Comparison of ENCODE assay signal across 22 cellular contexts in genomic region chrX:40746536-40746935, GRCh38.
"Had no signal": no experiment of that assay in that cellular context is flagged by ENCODE, and none has a peak within 500 bp of the region (broad histone marks: within the 10 kb centered on the region; RNA-seq: fewer than 3 reads in every experiment).

No MANE protein-coding gene starts in this region.

- H3K4me3 ChIP-seq: heart right ventricle, left ventricle myocardium inferior, right atrium auricular region, thyroid gland had no signal

- H3K4me1 Mint-ChIP-seq: nephron had no signal

- H3K4me3 Mint-ChIP-seq: activated B cell treated with CpG ODN at 0.5 μM for 24 hours; activated CD8-positive, alpha-beta T cell treated with anti-CD3 and anti-CD28 coated beads for 36 hours; activated naive CD4-positive, alpha-beta T cell treated with anti-CD3 and anti-CD28 coated beads, Interleukin-2, amount 10 ng/mL, durations not matched to agents 7 days and 5 days; activated naive CD8-positive, alpha-beta T cell treated with anti-CD3 and anti-CD28 coated beads, Interleukin-2, amount 50 U/mL, for 24 hours; activated T-cell treated with anti-CD3 and anti-CD28 coated beads, Interleukin-2, amount 50 U/mL, for 24 hours; nephron had no signal

- H3K36me3 Mint-ChIP-seq: activated naive CD4-positive, alpha-beta T cell treated with anti-CD3 and anti-CD28 coated beads, Interleukin-2, amount 10 ng/mL, durations not matched to agents 7 days and 5 days had no signal

- H3K9me3 ChIP-seq: left ventricle myocardium inferior, right atrium auricular region, thyroid gland had no signal

- H3K4me1 ChIP-seq: right atrium auricular region, thyroid gland had no signal

- H3K27me3 ChIP-seq: right atrium auricular region had no signal

- H3K27ac Mint-ChIP-seq: activated B cell treated with CpG ODN at 0.5 μM for 24 hours; activated CD8-positive, alpha-beta T cell treated with anti-CD3 and anti-CD28 coated beads for 36 hours; activated naive CD4-positive, alpha-beta T cell treated with anti-CD3 and anti-CD28 coated beads, Interleukin-2, amount 10 ng/mL, durations not matched to agents 7 days and 5 days; activated naive CD8-positive, alpha-beta T cell treated with anti-CD3 and anti-CD28 coated beads, Interleukin-2, amount 50 U/mL, for 24 hours; activated T-cell treated with anti-CD3 and anti-CD28 coated beads, Interleukin-2, amount 50 U/mL, for 24 hours; activated T-helper 2 cell treated with anti-CD3 and anti-CD28 coated beads, Interferon-gamma antibody, Interleukin-2, Interleukin-4, amounts not matched to agents 10 μg/mL and 5 μg/mL and 100 μg/mL, durations not matched to agents 14 hours and 24 hours and 36 hours; nephron; progenitor cell of endocrine pancreas had no signal

- H3K27ac ChIP-seq: heart right ventricle, left ventricle myocardium inferior, right atrium auricular region, thyroid gland had no signal

- H3K36me3 ChIP-seq: heart right ventricle, left ventricle myocardium inferior, right atrium auricular region, thyroid gland had no signal

- DNase-seq: activated B cell treated with CpG ODN at 0.5 μM for 24 hours; activated CD4-positive, alpha-beta T cell treated with anti-CD3 and anti-CD28 coated beads for 48 hours; activated CD8-positive, alpha-beta T cell treated with anti-CD3 and anti-CD28 coated beads for 36 hours; activated naive CD4-positive, alpha-beta T cell treated with anti-CD3 and anti-CD28 coated beads, Interleukin-2, amount 10 ng/mL, durations not matched to agents 7 days and 5 days; activated naive CD8-positive, alpha-beta T cell treated with anti-CD3 and anti-CD28 coated beads, Interleukin-2, amount 50 U/mL, for 24 hours; activated T-cell treated with anti-CD3 and anti-CD28 coated beads, Interleukin-2, amount 50 U/mL, for 24 hours; aorta; cortex of kidney; heart right ventricle; left ventricle myocardium inferior; mammary epithelial cell; midbrain; occipital lobe; stimulated activated CD4-positive, alpha-beta T cell treated with anti-CD3 and anti-CD28 coated beads, Interleukin-12 subunit alpha, Interleukin-12 subunit beta, amount 100 ng/mL, for 4 hours; stimulated activated CD4-positive, alpha-beta T cell treated with anti-CD3 and anti-CD28 coated beads, Interleukin-1b, Interleukin-23, amount 100 ng/mL, for 48 hours; stimulated activated CD8-positive, alpha-beta memory T cell treated with anti-CD3 and anti-CD28 coated beads, Interleukin-4, amount 100 ng/mL, for 48 hours; stimulated activated naive CD4-positive, alpha-beta T cell treated with Interleukin-2 at 50 U/mL for 16 hours; thyroid gland had no signal

- H3K9me3 Mint-ChIP-seq: activated B cell treated with CpG ODN at 0.5 μM for 24 hours; activated naive CD8-positive, alpha-beta T cell treated with anti-CD3 and anti-CD28 coated beads, Interleukin-2, amount 50 U/mL, for 24 hours; activated T-helper 2 cell treated with anti-CD3 and anti-CD28 coated beads, Interferon-gamma antibody, Interleukin-2, Interleukin-4, amounts not matched to agents 10 μg/mL and 5 μg/mL and 100 μg/mL, durations not matched to agents 14 hours and 24 hours and 36 hours had no signal

- H3K27me3 Mint-ChIP-seq: activated B cell treated with CpG ODN at 0.5 μM for 24 hours; activated CD8-positive, alpha-beta T cell treated with anti-CD3 and anti-CD28 coated beads for 36 hours; activated naive CD4-positive, alpha-beta T cell treated with anti-CD3 and anti-CD28 coated beads, Interleukin-2, amount 10 ng/mL, durations not matched to agents 7 days and 5 days; activated naive CD8-positive, alpha-beta T cell treated with anti-CD3 and anti-CD28 coated beads, Interleukin-2, amount 50 U/mL, for 24 hours; progenitor cell of endocrine pancreas had no signal
